ENCODE assay signal across 20 cellular contexts in the genomic region with DNA sequence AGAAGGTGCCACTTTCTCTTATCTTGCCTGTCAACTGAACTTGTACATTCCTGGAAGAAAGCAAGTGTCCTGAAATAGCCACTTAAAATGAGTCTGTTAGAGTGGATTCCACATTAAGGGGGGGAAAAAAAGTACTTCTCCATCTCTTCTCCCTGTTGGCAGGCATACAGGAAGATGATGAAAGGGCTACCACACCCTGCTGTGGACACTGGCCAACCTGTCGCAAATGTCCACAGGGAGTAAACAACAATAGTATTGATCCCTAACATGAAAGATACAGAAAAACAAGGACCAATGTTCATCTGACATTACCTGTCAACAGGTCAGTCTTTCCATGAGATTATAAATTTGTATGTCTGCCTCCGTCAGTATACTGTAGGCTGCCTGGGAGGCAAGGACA.
"Had no signal": no experiment of that assay in that cellular context is flagged by ENCODE, and none has a peak within 500 bp of the region (broad histone marks: within the 10 kb centered on the region; RNA-seq: fewer than 3 reads in every experiment).

No MANE protein-coding gene starts in this region.

- FAIRE-seq: K562, RCC 7860 had no signal

- ATAC-seq: K562, SK-N-SH treated with all-trans-retinoic acid at 6 μM for 48 hours had no signal

- H3K4me3 ChIP-seq: K562, SJCRH30 had no signal

- H3K36me3 ChIP-seq: SJCRH30 had no signal

- H3K9me3 ChIP-seq: SJCRH30 had no signal

- DNase-seq: MM.1S, NCI-H1105, NCI-H1417, NCI-H1436 treated with DMSO at 0.1 percent for 48 hours, NCI-H1694, NCI-H1930, NCI-H2081, NCI-H2107, NCI-H2227 treated with DMSO at 0.1 percent for 48 hours, NCI-H510A, NCI-H524 treated with DMSO at 0.1 percent for 48 hours, NCI-H69, NCI-H774, RPMI8226, SHP77, SJCRH30 had no signal

- H3K27ac ChIP-seq: KMS-11, SJCRH30 had no signal

- H3K27me3 ChIP-seq: SJCRH30 had no signal
